ENCODE assay signal across 21 cellular contexts in the genomic region with DNA sequence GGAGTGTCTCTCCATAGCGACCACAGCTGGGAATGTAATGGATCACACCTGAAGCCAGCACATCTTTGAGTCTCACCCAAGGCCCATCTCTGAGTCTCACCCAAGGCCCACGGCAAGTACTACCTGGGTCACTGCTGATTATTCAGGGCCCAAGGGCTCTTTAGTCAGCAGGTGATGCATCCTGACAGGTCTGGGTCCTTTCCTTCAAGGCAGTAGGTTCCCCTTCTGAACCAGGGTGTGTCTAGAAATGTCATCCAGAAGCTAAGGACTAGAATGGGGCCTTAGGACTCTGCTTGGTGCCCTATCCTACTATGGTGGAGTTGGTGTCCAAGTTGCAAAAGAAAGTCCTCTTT.
"Had no signal": no experiment of that assay in that cellular context is flagged by ENCODE, and none has a peak within 500 bp of the region (broad histone marks: within the 10 kb centered on the region; RNA-seq: fewer than 3 reads in every experiment).

No MANE protein-coding gene starts in this region.

- H3K27ac Mint-ChIP-seq: effector memory CD8-positive, alpha-beta T cell; naive thymus-derived CD8-positive, alpha-beta T cell; nephron progenitor cell; stimulated activated naive B cell treated with anti-CD40 and anti-IgM and Interleukin-4, amounts not matched to agents 10 μg/mL and 1 μg/mL and 100 μg/mL, for 72 hours; stimulated activated naive CD8-positive, alpha-beta T cell treated with anti-CD3 and anti-CD28 coated beads, Interleukin-15, Interleukin-2, amounts not matched to agents 100 ng/mL and 50 ng/mL, for 24 hours had no signal

- H3K4me1 ChIP-seq: prostate gland, right atrium auricular region, spleen, tibial nerve, vagina had no signal

- H3K36me3 Mint-ChIP-seq: naive thymus-derived CD8-positive, alpha-beta T cell; stimulated activated naive B cell treated with anti-CD40 and anti-IgM and Interleukin-4, amounts not matched to agents 10 μg/mL and 1 μg/mL and 100 μg/mL, for 72 hours had no signal

- H3K4me1 Mint-ChIP-seq: naive thymus-derived CD8-positive, alpha-beta T cell; stimulated activated naive B cell treated with anti-CD40 and anti-IgM and Interleukin-4, amounts not matched to agents 10 μg/mL and 1 μg/mL and 100 μg/mL, for 72 hours had no signal

- H3K4me3 ChIP-seq: gastroesophageal sphincter, heart left ventricle, hepatocyte, left lung, prostate gland, right atrium auricular region, spleen, thoracic aorta, tibial nerve, vagina had no signal

- H3K27me3 ChIP-seq: gastroesophageal sphincter, heart left ventricle, hepatocyte, left lung, right atrium auricular region, tibial nerve, vagina had no signal

- ATAC-seq: effector memory CD8-positive, alpha-beta T cell; naive thymus-derived CD8-positive, alpha-beta T cell; sciatic nerve; stimulated activated naive B cell treated with anti-CD40 and anti-IgM and Interleukin-4, amounts not matched to agents 10 μg/mL and 1 μg/mL and 100 μg/mL, for 72 hours had no signal

- H3K4me3 Mint-ChIP-seq: effector memory CD8-positive, alpha-beta T cell; naive thymus-derived CD8-positive, alpha-beta T cell; nephron progenitor cell; stimulated activated naive B cell treated with anti-CD40 and anti-IgM and Interleukin-4, amounts not matched to agents 10 μg/mL and 1 μg/mL and 100 μg/mL, for 72 hours; stimulated activated naive CD8-positive, alpha-beta T cell treated with anti-CD3 and anti-CD28 coated beads, Interleukin-15, Interleukin-2, amounts not matched to agents 100 ng/mL and 50 ng/mL, for 24 hours had no signal

- H3K9me3 ChIP-seq: gastroesophageal sphincter, heart left ventricle, left lung, prostate gland, right atrium auricular region, spleen, thoracic aorta, tibial nerve, vagina had no signal

- H3K27ac ChIP-seq: gastroesophageal sphincter, heart left ventricle, hepatocyte, prostate gland, right atrium auricular region, spleen, thoracic aorta, tibial nerve, vagina had no signal

- DNase-seq: cortex of kidney; effector memory CD8-positive, alpha-beta T cell; heart left ventricle; left cardiac atrium; left lung; mesendoderm; naive thymus-derived CD8-positive, alpha-beta T cell; nephron progenitor cell; nucleus accumbens; spleen; stimulated activated CD4-positive, alpha-beta T cell treated with anti-CD3 and anti-CD28 coated beads, Interleukin-4, amount 100 ng/mL, for 4 hours; stimulated activated naive B cell treated with anti-CD40 and anti-IgM and Interleukin-4, amounts not matched to agents 10 μg/mL and 1 μg/mL and 100 μg/mL, for 72 hours had no signal

- H3K27me3 Mint-ChIP-seq: effector memory CD8-positive, alpha-beta T cell had no signal

- H3K36me3 ChIP-seq: gastroesophageal sphincter, heart left ventricle, left lung, prostate gland, right atrium auricular region, spleen, thoracic aorta, tibial nerve, vagina had no signal

- H3K9me3 Mint-ChIP-seq: nephron progenitor cell had no signal
